Comparison of ENCODE assay signal across 22 cellular contexts in genomic region chr11:26715133-26715532, GRCh38.
A peak's percentile ranks its signal among the peaks of the same experiment; 100 is the strongest.
DNase-seq lines count a peak whose midpoint lies in the region; ATAC-seq and TF ChIP-seq lines count a peak whose summit lies in the region.
"Had no signal": no experiment of that assay in that cellular context is flagged by ENCODE, and none has a peak within 500 bp of the region (broad histone marks: within the 10 kb centered on the region; RNA-seq: fewer than 3 reads in every experiment).

No MANE protein-coding gene starts in this region.

- H3K27ac ChIP-seq in WERI-Rb-1, result no peak overlapping the region
- H3K27ac ChIP-seq: dorsolateral prefrontal cortex, neutrophil, prostate gland, stomach, transverse colon had no signal

- ATAC-seq in GM18498 (IDR thresholded peaks at IDR 0.05; ENCODE audit: unreplicated experiment), result no peak

- no peak for TF ChIP-seq CTCF in WERI-Rb-1 (IDR thresholded peaks at IDR 0.05; ENCODE audit: low read depth, low read length)

- H3K4me3 ChIP-seq in WERI-Rb-1 (ENCODE audit: low read depth, low read length), result no peak overlapping the region
- H3K4me3 ChIP-seq: dorsolateral prefrontal cortex, prostate gland, stomach, transverse colon had no signal

- H3K27me3 ChIP-seq in WERI-Rb-1 (ENCODE audit: insufficient read depth, low read depth, severe bottlenecking), result peaks cover 4% of the 10 kb centered on the region
- H3K27me3 ChIP-seq: neutrophil, stomach, transverse colon had no signal

- DNase-seq in COLO668 (lab: John Stamatoyannopoulos, UW; ENCODE audit: unreplicated experiment), result peak; percentile 16
- DNase-seq in DMS153 (lab: John Stamatoyannopoulos, UW), result peak; percentile 1
- DNase-seq in NCI-H2227 (lab: John Stamatoyannopoulos, UW; ENCODE audit: unreplicated experiment), result peak; percentile 74
- DNase-seq in WERI-Rb-1, result peak; percentile 7
- no peak for DNase-seq in NOMO-1 (lab: John Stamatoyannopoulos, UW; ENCODE audit: unreplicated experiment in 2 of 2)
- DNase-seq in activated naive CD4-positive, alpha-beta T cell treated with anti-CD3 and anti-CD28 coated beads, Interleukin-2, amount 50 U/mL, for 16 hours, result no peak
- DNase-seq: activated B cell treated with CpG ODN at 0.5 μM for 24 hours; activated CD4-positive, alpha-beta T cell treated with anti-CD3 and anti-CD28 coated beads, Interleukin-2, amount 50 U/mL, for 4 hours; activated naive CD8-positive, alpha-beta T cell treated with anti-CD3 and anti-CD28 coated beads, Interleukin-2, amount 10 ng/mL, durations not matched to agents 7 days and 5 days; CD4-positive, CD25-positive, alpha-beta regulatory T cell; dorsolateral prefrontal cortex; MM.1S; NCI-H1694 treated with DMSO at 0.1 percent for 48 hours; NCI-H446; stimulated activated CD8-positive, alpha-beta memory T cell treated with anti-CD3 and anti-CD28 coated beads, Interleukin-4, amount 100 ng/mL, for 48 hours; stomach; SW 1271; T1000; transverse colon had no signal

- H3K9me3 ChIP-seq in WERI-Rb-1 (ENCODE audit: severe bottlenecking), result no peaks in the 10 kb centered on the region
- H3K9me3 ChIP-seq: neutrophil, prostate gland, stomach, transverse colon had no signal

- H3K36me3 ChIP-seq in WERI-Rb-1, result no peaks in the 10 kb centered on the region
- H3K36me3 ChIP-seq: neutrophil, prostate gland, stomach, transverse colon had no signal

Comparison
In these comparisons a context has a peak if more than half of its experiments do, and no peak if none do; other contexts are left out.
1. DNase-seq: peak in COLO668 (single experiment), DMS153 (single experiment), NCI-H2227 (single experiment) and WERI-Rb-1 (single experiment); none in NOMO-1 (0 of 2) and activated naive CD4-positive, alpha-beta T cell treated with anti-CD3 and anti-CD28 coated beads, Interleukin-2, amount 50 U/mL, for 16 hours (single experiment).